Comparison of ENCODE assay signal across 8 cellular contexts in genomic region chr15:41494922-41495735, GRCh38. TPM values are rescaled to one million over a fixed set of nuclear protein-coding genes. Genes with fewer than 3 reads are reported as not detected.
DNase-seq lines count a peak whose midpoint lies in the region; ATAC-seq, FAIRE-seq and TF ChIP-seq lines count a peak whose summit lies in the region.

No MANE protein-coding gene starts in this region.

- H3K9ac ChIP-seq in mucosa of rectum (ENCODE audit: low read depth in 1 of 2, low read length in 2 of 2): peak overlapping the region; percentile 61 to 74

- no peak overlapping the region for H3K27ac ChIP-seq in heart right ventricle
- H3K27ac ChIP-seq in body of pancreas: peak overlapping the region in 3 of 4 donors; percentile 36 to 61 (median 55)
- H3K27ac ChIP-seq in mucosa of rectum (ENCODE audit: low read depth in 2 of 2, low read length in 2 of 2): peak overlapping the region; percentile 90 to 93
- no peak overlapping the region for H3K27ac ChIP-seq in vagina

- TF ChIP-seq POLR2A in body of pancreas (IDR thresholded peaks at IDR 0.05) (no peak), vagina (IDR thresholded peaks at IDR 0.05) (no peak)

- 7 to 13% methylated on average over 55 to 60 of the region's 60 CpGs for WGBS in heart right ventricle, 2 donors
- 32 to 62% methylated on average over 26 to 59 of the region's 60 CpGs for WGBS in body of pancreas, 2 donors

- no peaks in the 10 kb centered on the region for H3K36me3 ChIP-seq in heart right ventricle
- no peaks in the 10 kb centered on the region for H3K36me3 ChIP-seq in body of pancreas (replicated peaks in 1 of 2; ENCODE audit: insufficient read depth in 1 of 2, low read depth in 2 of 2)
- no peaks in the 10 kb centered on the region for H3K36me3 ChIP-seq in mucosa of rectum (ENCODE audit: control insufficient read depth in 2 of 2, insufficient read depth in 2 of 2, low read length in 2 of 2)
- no peaks in the 10 kb centered on the region for H3K36me3 ChIP-seq in vagina

- TF ChIP-seq CTCF in heart right ventricle (IDR thresholded peaks at IDR 0.05) (no peak), body of pancreas (IDR thresholded peaks at IDR 0.05) (no peak), vagina (IDR thresholded peaks at IDR 0.05) (no peak), D721Med (IDR thresholded peaks at IDR 0.05; ENCODE audit: insufficient read depth, missing control alignments) (no peak)

- H3K4me1 ChIP-seq in heart right ventricle (peaks cover 7 to 41% (median 34%) of the 10 kb centered on the region in 9 donors), body of pancreas (peaks cover 39% of the 10 kb centered on the region), mucosa of rectum (ENCODE audit: control insufficient read depth in 2 of 2, insufficient read depth in 2 of 2, low read length in 2 of 2) (peaks cover 24 to 26% of the 10 kb centered on the region in 2 donors), vagina (peaks cover 35% of the 10 kb centered on the region)

- intact Hi-C loops in heart right ventricle (cut with DNase I): loop anchor here in 2 of 10 donors (5.0 to 10.0 kb wide), 2 partner anchors 60 to 207 kb away; partner anchors contain the start of gene TYRO3 (in 1 of the 2)
- intact Hi-C loops in cardiac septum (cut with DNase I): no loop called here
- intact Hi-C loops in body of pancreas (cut with DNase I): no loop called here
- intact Hi-C loops in vagina (cut with DNase I): no loop called here

- ATAC-seq in heart right ventricle (peak in 3 of 8 donors; percentile 3 to 12 (median 5)), body of pancreas (no peak), GM18907 (IDR thresholded peaks at IDR 0.05; ENCODE audit: unreplicated experiment) (no peak)

- H3K27me3 ChIP-seq in heart right ventricle (peaks cover 7 to 95% (median 63%) of the 10 kb centered on the region in 7 donors), body of pancreas (no peaks in the 10 kb centered on the region), mucosa of rectum (ENCODE audit: control insufficient read depth in 2 of 2, insufficient read depth in 2 of 2, low read length in 2 of 2) (peaks cover under 1 to 7% of the 10 kb centered on the region in 2 donors), vagina (no peaks in the 10 kb centered on the region)

- DNase-seq in heart right ventricle (no peak), cardiac septum (ENCODE audit: low spot score) (no peak), body of pancreas (peak in 1 of 4 donors; percentile 15), vagina (ENCODE audit: extremely low spot score in 2 of 2) (no peak), HTR-8/SVneo (ENCODE audit: insufficient read length, low spot score) (no peak), D721Med (ENCODE audit: insufficient read length, low spot score) (no peak)

- FAIRE-seq in HTR-8/SVneo (lab: Jason Lieb, UNC) (no peak), D721Med (lab: Jason Lieb, UNC) (no peak)

- peak overlapping the region in 9 of 10 donors; percentile 47 to 91 (median 69) for H3K4me3 ChIP-seq in heart right ventricle
- H3K4me3 ChIP-seq in body of pancreas: no peak overlapping the region
- peak overlapping the region; percentile 55 to 78 for H3K4me3 ChIP-seq in mucosa of rectum (ENCODE audit: low read length in 2 of 2)
- peak overlapping the region; percentile 69 to 81 for H3K4me3 ChIP-seq in vagina

- H3K9me3 ChIP-seq in heart right ventricle (no peaks in the 10 kb centered on the region), body of pancreas (no peaks in the 10 kb centered on the region), mucosa of rectum (ENCODE audit: control insufficient read depth in 2 of 2, low read length in 2 of 2) (no peaks in the 10 kb centered on the region), vagina (no peaks in the 10 kb centered on the region)

RNA-seq across cellular contexts. Expression of gene ITPKA, which starts 1.5 kb away (rescaled TPM):
- 1 to 10 TPM in 6 of 10 donors, under 1 TPM in 4; 0.55 to 6.8 (median 1.5) TPM for total RNA-seq in heart right ventricle
- polyA plus RNA-seq in heart right ventricle: 1 to 10 TPM; 1.7 to 4.4 TPM
- total RNA-seq in cardiac septum: 1.0 TPM
- under 1 TPM; 0.33 to 0.52 TPM for total RNA-seq in body of pancreas
- total RNA-seq in vagina: not detected

RNA-seq across cellular contexts. Expression of gene LTK, which starts 18.5 kb away (rescaled TPM):
- 1 to 10 TPM in 2 of 10 donors, under 1 TPM in 8; 0.11 to 1.6 (median 0.49) TPM for total RNA-seq in heart right ventricle
- polyA plus RNA-seq in heart right ventricle: under 1 TPM; 0.28 to 0.95 TPM
- 0.65 TPM for total RNA-seq in cardiac septum
- total RNA-seq in body of pancreas: not detected
- total RNA-seq in vagina: 1.5 TPM

RNA-seq across cellular contexts. Expression of gene RPAP1, which starts 48.9 kb away (rescaled TPM):
- total RNA-seq in heart right ventricle: 10 to 100 TPM; 17.6 to 27.9 (median 24.6) TPM
- 10 to 100 TPM in 1 of 2 donors, 1 to 10 TPM in 1; 9.7 to 16.0 TPM for polyA plus RNA-seq in heart right ventricle
- total RNA-seq in cardiac septum: 18.5 TPM
- total RNA-seq in body of pancreas: 10 to 100 TPM; 23.1 to 43.5 TPM
- 19.9 TPM for total RNA-seq in vagina

Comparison
In these comparisons a context has a peak if more than half of its experiments do, and no peak if none do; other contexts are left out.
1. H3K27ac ChIP-seq: peak in body of pancreas (3 of 4) and mucosa of rectum (2 of 2); none in heart right ventricle (0 of 10) and vagina (single experiment).
2. H3K4me3 ChIP-seq: peak in heart right ventricle (9 of 10), mucosa of rectum (2 of 2) and vagina (2 of 2); none in body of pancreas (0 of 2).